In the genomic region with DNA sequence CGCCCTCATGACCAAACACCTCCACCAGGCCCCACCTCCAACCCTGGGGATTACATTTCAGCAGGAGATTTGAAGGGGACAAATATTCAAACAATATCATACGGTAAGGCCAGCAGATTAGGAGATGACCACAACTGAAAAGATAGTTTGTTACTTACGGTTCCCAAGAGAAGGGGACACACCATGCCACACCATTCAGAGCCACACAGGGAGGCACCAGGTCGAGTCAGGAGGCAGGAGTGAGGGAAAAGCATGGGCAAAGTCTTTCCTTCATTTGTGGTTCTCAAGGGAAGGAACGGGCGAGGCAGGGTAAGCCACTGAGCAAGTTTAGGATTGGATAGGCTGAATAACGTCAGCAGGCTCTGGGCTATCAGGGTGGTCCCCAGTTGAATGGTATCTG, we compare ENCODE assay signal across 9 cellular contexts.
"Had no signal": no experiment of that assay in that cellular context is flagged by ENCODE, and none has a peak within 500 bp of the region (broad histone marks: within the 10 kb centered on the region; RNA-seq: fewer than 3 reads in every experiment).

No MANE protein-coding gene starts in this region.

- H3K27ac ChIP-seq: GM23248 had no signal

- H3K9me3 ChIP-seq: HAP-1 had no signal

- H3K27ac Mint-ChIP-seq: GM23338, H9, HFFc6 had no signal

- H3K9me3 Mint-ChIP-seq: GM23338 had no signal

- H3K36me3 ChIP-seq: HAP-1 had no signal

- H3K4me3 ChIP-seq: GM23248, GM23338, HAP-1 had no signal

- FAIRE-seq: H54 had no signal

- H2AFZ ChIP-seq: GM23248, GM23338 had no signal

- H3K4me3 Mint-ChIP-seq: GM23338, H9, HFFc6 had no signal

- H3K9ac ChIP-seq: GM23248 had no signal

- H3K4me2 ChIP-seq: GM23338 had no signal

- H3K4me1 ChIP-seq: HAP-1 had no signal

- DNase-seq: GM23248, GOT3, H7, H9, HCEC 1CT, HFFc6 had no signal
